In genomic region chr14:91234791-91235114, GRCh38 we compare ENCODE assay signal across 17 cellular contexts.
"Had no signal": no experiment of that assay in that cellular context is flagged by ENCODE, and none has a peak within 500 bp of the region (broad histone marks: within the 10 kb centered on the region; RNA-seq: fewer than 3 reads in every experiment).

No MANE protein-coding gene starts in this region.

- H3K27me3 Mint-ChIP-seq: activated B cell treated with CpG ODN at 0.5 μM for 24 hours; activated naive CD4-positive, alpha-beta T cell treated with anti-CD3 and anti-CD28 coated beads, Interleukin-2, amount 50 U/mL, for 24 hours had no signal

- H3K27me3 ChIP-seq: dorsolateral prefrontal cortex, foreskin keratinocyte, hepatocyte, tibial artery had no signal

- H3K9me3 Mint-ChIP-seq: activated naive CD4-positive, alpha-beta T cell treated with anti-CD3 and anti-CD28 coated beads, Interleukin-2, amount 50 U/mL, for 24 hours had no signal

- ATAC-seq: foreskin keratinocyte; stimulated activated naive CD8-positive, alpha-beta T cell treated with anti-CD3 and anti-CD28 coated beads, Interleukin-15, Interleukin-2, amounts not matched to agents 100 U/mL and 50 U/mL, for 24 hours had no signal

- H3K27ac ChIP-seq: dorsolateral prefrontal cortex, foreskin keratinocyte, hepatocyte, SK-N-MC, tibial artery had no signal

- H3K27ac Mint-ChIP-seq: activated B cell treated with CpG ODN at 0.5 μM for 24 hours; activated naive CD4-positive, alpha-beta T cell treated with anti-CD3 and anti-CD28 coated beads, Interleukin-2, amount 50 U/mL, for 24 hours had no signal

- H3K4me3 ChIP-seq: dorsolateral prefrontal cortex, hepatocyte, SK-N-MC, tibial artery had no signal

- H3K4me3 Mint-ChIP-seq: activated B cell treated with CpG ODN at 0.5 μM for 24 hours; activated naive CD4-positive, alpha-beta T cell treated with anti-CD3 and anti-CD28 coated beads, Interleukin-2, amount 50 U/mL, for 24 hours had no signal

- H3K4me1 ChIP-seq: tibial artery had no signal

- DNase-seq: activated B cell treated with CpG ODN at 0.5 μM for 24 hours; activated CD4-positive, alpha-beta T cell treated with anti-CD3 and anti-CD28 coated beads for 48 hours; amygdala; dorsolateral prefrontal cortex; foreskin keratinocyte; islet precursor cell; midbrain; retina; stimulated activated CD4-positive, alpha-beta T cell treated with anti-CD3 and anti-CD28 coated beads, Interleukin-12 subunit alpha, Interleukin-12 subunit beta, amount 100 ng/mL, for 4 hours; stimulated activated CD4-positive, alpha-beta T cell treated with anti-CD3 and anti-CD28 coated beads, Interleukin-1b, Interleukin-23, amount 100 ng/mL, for 48 hours; stimulated activated CD8-positive, alpha-beta memory T cell treated with anti-CD3 and anti-CD28 coated beads, Interleukin-4, amount 100 ng/mL, for 48 hours; stimulated activated naive CD8-positive, alpha-beta T cell treated with anti-CD3 and anti-CD28 coated beads, Interleukin-15, Interleukin-2, amounts not matched to agents 100 U/mL and 50 U/mL, for 24 hours; T-helper 9 cell; tibial artery had no signal
